ENCODE assay signal across 1 cellular context in the genomic region with DNA sequence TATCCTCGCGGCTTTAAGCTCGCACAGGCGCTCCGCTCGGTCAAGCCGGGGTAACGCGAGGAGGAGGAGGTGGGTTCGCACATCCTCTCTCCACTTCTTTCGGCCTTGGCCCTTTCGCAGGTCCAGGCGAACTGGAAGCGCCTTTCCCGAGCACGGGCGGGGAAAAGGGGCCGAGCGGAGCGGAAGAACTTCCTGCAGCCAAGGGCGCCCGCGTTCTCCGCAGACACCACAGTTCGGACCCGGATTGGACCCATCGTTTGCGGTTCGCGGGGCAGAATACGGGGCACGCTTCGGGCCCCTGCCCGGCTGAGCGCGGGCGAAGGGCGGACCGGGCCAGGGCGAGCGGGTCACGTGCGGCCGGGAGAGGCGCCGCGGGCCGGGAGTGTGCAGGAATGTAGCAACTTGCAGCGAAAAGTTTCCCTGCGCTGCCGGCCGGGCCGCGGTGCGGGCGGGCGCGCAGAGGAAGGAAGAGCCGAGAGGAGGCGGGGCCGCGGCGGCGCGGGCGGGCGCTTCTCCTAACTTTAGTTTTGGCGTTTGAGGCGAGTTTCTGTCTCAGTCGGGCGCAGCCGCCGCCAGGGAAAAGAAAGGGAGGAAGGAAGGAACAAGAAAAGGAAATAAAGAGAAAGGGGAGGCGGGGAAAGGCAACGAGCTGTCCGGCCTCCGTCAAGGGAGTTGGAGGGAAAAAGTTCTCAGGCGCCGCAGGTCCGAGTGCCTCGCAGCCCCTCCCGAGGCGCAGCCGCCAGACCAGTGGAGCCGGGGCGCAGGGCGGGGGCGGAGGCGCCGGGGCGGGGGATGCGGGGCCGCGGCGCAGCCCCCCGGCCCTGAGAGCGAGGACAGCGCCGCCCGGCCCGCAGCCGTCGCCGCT.
TF ChIP-seq lines count a peak whose summit lies in the region.

YAP1 (plus strand) TSS at position 552 of the 865 bp plus-strand sequence. CDS start 402 bp downstream, outside the sequence.

TF ChIP-seq in HepG2, 621 proteins besides CTCF, POLR2A, EP300 and RAD21 (continued from another document and continues in another):
- TF ChIP-seq ZNF615 (CRISPR knock-in tag; IDR thresholded peaks at IDR 0.05; ENCODE audit: borderline replicate concordance), result no peak
- TF ChIP-seq NR3C1 (CRISPR knock-in tag; IDR thresholded peaks at IDR 0.05), result no peak
- no peak for TF ChIP-seq SNAPC4 (CRISPR knock-in tag; IDR thresholded peaks at IDR 0.05)
- TF ChIP-seq, protein P1, sequence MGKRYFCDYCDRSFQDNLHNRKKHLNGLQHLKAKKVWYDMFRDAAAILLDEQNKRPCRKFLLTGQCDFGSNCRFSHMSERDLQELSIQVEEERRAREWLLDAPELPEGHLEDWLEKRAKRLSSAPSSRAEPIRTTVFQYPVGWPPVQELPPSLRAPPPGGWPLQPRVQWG (CRISPR knock-in tag; IDR thresholded peaks at IDR 0.05; ENCODE audit: borderline replicate concordance, low read depth), result no peak
- TF ChIP-seq NFE2 (CRISPR knock-in tag; IDR thresholded peaks at IDR 0.05), result no peak
- TF ChIP-seq, protein P2, sequence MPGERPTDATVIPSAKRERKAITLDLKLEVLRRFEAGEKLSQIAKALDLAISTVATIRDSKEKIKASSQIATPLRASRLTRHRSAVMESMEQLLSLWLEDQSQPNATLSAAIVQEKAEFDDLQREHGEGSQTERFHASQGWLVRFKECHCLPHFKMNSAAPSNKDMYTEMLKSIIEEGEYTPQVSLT (CRISPR knock-in tag; IDR thresholded peaks at IDR 0.05; ENCODE audit: borderline replicate concordance, low read depth), result no peak
- peak; percentile 61 for TF ChIP-seq HNF4A (CRISPR knock-in tag; IDR thresholded peaks at IDR 0.05)
- peak; percentile 62; the same call in 1 of the 2 replicates for TF ChIP-seq MIXL1 (CRISPR knock-in tag; IDR thresholded peaks at IDR 0.05)
- no peak for TF ChIP-seq ZNF33A (CRISPR knock-in tag; IDR thresholded peaks at IDR 0.05; ENCODE audit: borderline replicate concordance)
- TF ChIP-seq ADNP (CRISPR knock-in tag; IDR thresholded peaks at IDR 0.05), result 0 out of 2 replicates have a peak, but pooled peaks have one; percentile 41
- peak; percentile 87 for TF ChIP-seq SNAPC2 (CRISPR knock-in tag; IDR thresholded peaks at IDR 0.05)
- no peak for TF ChIP-seq CHCHD3 (CRISPR knock-in tag; IDR thresholded peaks at IDR 0.05)
- TF ChIP-seq KAT8 (CRISPR knock-in tag; IDR thresholded peaks at IDR 0.05), result peak; percentile 58; the same call in 1 of the 2 replicates
- TF ChIP-seq, protein P3, sequence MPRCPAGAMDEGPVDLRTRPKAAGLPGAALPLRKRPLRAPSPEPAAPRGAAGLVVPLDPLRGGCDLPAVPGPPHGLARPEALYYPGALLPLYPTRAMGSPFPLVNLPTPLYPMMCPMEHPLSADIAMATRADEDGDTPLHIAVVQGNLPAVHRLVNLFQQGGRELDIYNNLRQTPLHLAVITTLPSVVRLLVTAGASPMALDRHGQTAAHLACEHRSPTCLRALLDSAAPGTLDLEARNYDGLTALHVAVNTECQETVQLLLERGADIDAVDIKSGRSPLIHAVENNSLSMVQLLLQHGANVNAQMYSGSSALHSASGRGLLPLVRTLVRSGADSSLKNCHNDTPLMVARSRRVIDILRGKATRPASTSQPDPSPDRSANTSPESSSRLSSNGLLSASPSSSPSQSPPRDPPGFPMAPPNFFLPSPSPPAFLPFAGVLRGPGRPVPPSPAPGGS (CRISPR knock-in tag; IDR thresholded peaks at IDR 0.05), result peak; percentile 54; the same call in 1 of the 2 replicates
- no peak for TF ChIP-seq SMAD9 (CRISPR knock-in tag; IDR thresholded peaks at IDR 0.05)
- no peak; the same call in 1 of the 2 replicates for TF ChIP-seq ZBTB1 (CRISPR knock-in tag; IDR thresholded peaks at IDR 0.05; ENCODE audit: borderline replicate concordance)
- no peak for TF ChIP-seq NONO (IDR thresholded peaks at IDR 0.05)
- peak; percentile 81 for TF ChIP-seq NONO (CRISPR knock-in tag; conservative IDR thresholded peaks at IDR 0.05)
- TF ChIP-seq ZNF616 (CRISPR knock-in tag; IDR thresholded peaks at IDR 0.05; ENCODE audit: low read depth), result 0 out of 2 replicates have a peak, but pooled peaks have one; percentile 77
- TF ChIP-seq GFI1 (CRISPR knock-in tag; IDR thresholded peaks at IDR 0.05; ENCODE audit: borderline replicate concordance), result peak; percentile 76
- TF ChIP-seq SMYD3 (CRISPR knock-in tag; IDR thresholded peaks at IDR 0.05), result peak; percentile 78; the same call in 1 of the 2 replicates
- no peak for TF ChIP-seq ZNF660 (CRISPR knock-in tag; IDR thresholded peaks at IDR 0.05; ENCODE audit: borderline replicate concordance, low read depth)
- no peak; the same call in 1 of the 2 replicates for TF ChIP-seq ZNF460 (CRISPR knock-in tag; IDR thresholded peaks at IDR 0.05; ENCODE audit: borderline replicate concordance)
- no peak for TF ChIP-seq ZKSCAN5 (CRISPR knock-in tag; IDR thresholded peaks at IDR 0.05)
- no peak for TF ChIP-seq FOXP1 (IDR thresholded peaks at IDR 0.05)
- no peak for TF ChIP-seq FOXP1 (CRISPR knock-in tag; IDR thresholded peaks at IDR 0.05)
- TF ChIP-seq, protein P4, sequence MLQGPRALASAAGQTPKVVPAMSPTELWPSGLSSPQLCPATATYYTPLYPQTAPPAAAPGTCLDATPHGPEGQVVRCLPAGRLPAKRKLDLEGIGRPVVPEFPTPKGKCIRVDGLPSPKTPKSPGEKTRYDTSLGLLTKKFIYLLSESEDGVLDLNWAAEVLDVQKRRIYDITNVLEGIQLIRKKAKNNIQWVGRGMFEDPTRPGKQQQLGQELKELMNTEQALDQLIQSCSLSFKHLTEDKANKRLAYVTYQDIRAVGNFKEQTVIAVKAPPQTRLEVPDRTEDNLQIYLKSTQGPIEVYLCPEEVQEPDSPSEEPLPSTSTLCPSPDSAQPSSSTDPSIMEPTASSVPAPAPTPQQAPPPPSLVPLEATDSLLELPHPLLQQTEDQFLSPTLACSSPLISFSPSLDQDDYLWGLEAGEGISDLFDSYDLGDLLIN (CRISPR knock-in tag; IDR thresholded peaks at IDR 0.05; ENCODE audit: borderline replicate concordance), result 0 out of 2 replicates have a peak, but pooled peaks have one; percentile 71
- TF ChIP-seq FOXO4 (CRISPR knock-in tag; conservative IDR thresholded peaks at IDR 0.05), result no peak
- no peak for TF ChIP-seq ZNF101 (CRISPR knock-in tag; IDR thresholded peaks at IDR 0.05; ENCODE audit: borderline replicate concordance, low read depth)
- peak; percentile 91 for TF ChIP-seq EED (CRISPR knock-in tag; IDR thresholded peaks at IDR 0.05)
- TF ChIP-seq ATF1 (CRISPR knock-in tag; IDR thresholded peaks at IDR 0.05), result no peak
- no peak; the same call in 1 of the 2 replicates for TF ChIP-seq REPIN1 (CRISPR knock-in tag; IDR thresholded peaks at IDR 0.05; ENCODE audit: borderline replicate concordance, low read depth)
- TF ChIP-seq ZNF143 (CRISPR knock-in tag; IDR thresholded peaks at IDR 0.05), result no peak
- TF ChIP-seq ZNF510 (CRISPR knock-in tag; IDR thresholded peaks at IDR 0.05; ENCODE audit: low read depth), result no peak; the same call in 1 of the 2 replicates
- no peak for TF ChIP-seq SRSF4 (IDR thresholded peaks at IDR 0.05; ENCODE audit: low read depth, low read length, poor library complexity, severe bottlenecking)
- TF ChIP-seq ZNF251 (CRISPR knock-in tag; IDR thresholded peaks at IDR 0.05), result no peak
- no peak; the same call in 1 of the 2 replicates for TF ChIP-seq ZSCAN25 (CRISPR knock-in tag; IDR thresholded peaks at IDR 0.05)
- TF ChIP-seq, protein P5, sequence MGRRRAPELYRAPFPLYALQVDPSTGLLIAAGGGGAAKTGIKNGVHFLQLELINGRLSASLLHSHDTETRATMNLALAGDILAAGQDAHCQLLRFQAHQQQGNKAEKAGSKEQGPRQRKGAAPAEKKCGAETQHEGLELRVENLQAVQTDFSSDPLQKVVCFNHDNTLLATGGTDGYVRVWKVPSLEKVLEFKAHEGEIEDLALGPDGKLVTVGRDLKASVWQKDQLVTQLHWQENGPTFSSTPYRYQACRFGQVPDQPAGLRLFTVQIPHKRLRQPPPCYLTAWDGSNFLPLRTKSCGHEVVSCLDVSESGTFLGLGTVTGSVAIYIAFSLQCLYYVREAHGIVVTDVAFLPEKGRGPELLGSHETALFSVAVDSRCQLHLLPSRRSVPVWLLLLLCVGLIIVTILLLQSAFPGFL (CRISPR knock-in tag; IDR thresholded peaks at IDR 0.05), result no peak
- TF ChIP-seq ZNF557 (CRISPR knock-in tag; IDR thresholded peaks at IDR 0.05), result peak; percentile 35; the same call in 1 of the 2 replicates
- TF ChIP-seq, protein P6, sequence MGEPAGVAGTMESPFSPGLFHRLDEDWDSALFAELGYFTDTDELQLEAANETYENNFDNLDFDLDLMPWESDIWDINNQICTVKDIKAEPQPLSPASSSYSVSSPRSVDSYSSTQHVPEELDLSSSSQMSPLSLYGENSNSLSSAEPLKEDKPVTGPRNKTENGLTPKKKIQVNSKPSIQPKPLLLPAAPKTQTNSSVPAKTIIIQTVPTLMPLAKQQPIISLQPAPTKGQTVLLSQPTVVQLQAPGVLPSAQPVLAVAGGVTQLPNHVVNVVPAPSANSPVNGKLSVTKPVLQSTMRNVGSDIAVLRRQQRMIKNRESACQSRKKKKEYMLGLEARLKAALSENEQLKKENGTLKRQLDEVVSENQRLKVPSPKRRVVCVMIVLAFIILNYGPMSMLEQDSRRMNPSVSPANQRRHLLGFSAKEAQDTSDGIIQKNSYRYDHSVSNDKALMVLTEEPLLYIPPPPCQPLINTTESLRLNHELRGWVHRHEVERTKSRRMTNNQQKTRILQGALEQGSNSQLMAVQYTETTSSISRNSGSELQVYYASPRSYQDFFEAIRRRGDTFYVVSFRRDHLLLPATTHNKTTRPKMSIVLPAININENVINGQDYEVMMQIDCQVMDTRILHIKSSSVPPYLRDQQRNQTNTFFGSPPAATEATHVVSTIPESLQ (CRISPR knock-in tag; conservative IDR thresholded peaks at IDR 0.05), result peak; percentile 60; the same call in 1 of the 2 replicates
- peak; percentile 91 for TF ChIP-seq ZGPAT (CRISPR knock-in tag; IDR thresholded peaks at IDR 0.05)
- TF ChIP-seq RXRB (CRISPR knock-in tag; IDR thresholded peaks at IDR 0.05; ENCODE audit: borderline replicate concordance), result 0 out of 2 replicates have a peak, but pooled peaks have one; percentile 14
- TF ChIP-seq, protein P7, sequence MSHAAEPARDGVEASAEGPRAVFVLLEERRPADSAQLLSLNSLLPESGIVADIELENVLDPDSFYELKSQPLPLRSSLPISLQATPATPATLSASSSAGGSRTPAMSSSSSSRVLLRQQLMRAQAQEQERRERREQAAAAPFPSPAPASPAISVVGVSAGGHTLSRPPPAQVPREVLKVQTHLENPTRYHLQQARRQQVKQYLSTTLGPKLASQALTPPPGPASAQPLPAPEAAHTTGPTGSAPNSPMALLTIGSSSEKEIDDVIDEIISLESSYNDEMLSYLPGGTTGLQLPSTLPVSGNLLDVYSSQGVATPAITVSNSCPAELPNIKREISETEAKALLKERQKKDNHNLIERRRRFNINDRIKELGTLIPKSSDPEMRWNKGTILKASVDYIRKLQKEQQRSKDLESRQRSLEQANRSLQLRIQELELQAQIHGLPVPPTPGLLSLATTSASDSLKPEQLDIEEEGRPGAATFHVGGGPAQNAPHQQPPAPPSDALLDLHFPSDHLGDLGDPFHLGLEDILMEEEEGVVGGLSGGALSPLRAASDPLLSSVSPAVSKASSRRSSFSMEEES (CRISPR knock-in tag; IDR thresholded peaks at IDR 0.05), result peak; percentile 83; the same call in 1 of the 2 replicates
- TF ChIP-seq, protein P8, sequence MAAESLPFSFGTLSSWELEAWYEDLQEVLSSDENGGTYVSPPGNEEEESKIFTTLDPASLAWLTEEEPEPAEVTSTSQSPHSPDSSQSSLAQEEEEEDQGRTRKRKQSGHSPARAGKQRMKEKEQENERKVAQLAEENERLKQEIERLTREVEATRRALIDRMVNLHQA (CRISPR knock-in tag; IDR thresholded peaks at IDR 0.05), result no peak
